1 cellular context compared by ENCODE assay signal in the genomic region with DNA sequence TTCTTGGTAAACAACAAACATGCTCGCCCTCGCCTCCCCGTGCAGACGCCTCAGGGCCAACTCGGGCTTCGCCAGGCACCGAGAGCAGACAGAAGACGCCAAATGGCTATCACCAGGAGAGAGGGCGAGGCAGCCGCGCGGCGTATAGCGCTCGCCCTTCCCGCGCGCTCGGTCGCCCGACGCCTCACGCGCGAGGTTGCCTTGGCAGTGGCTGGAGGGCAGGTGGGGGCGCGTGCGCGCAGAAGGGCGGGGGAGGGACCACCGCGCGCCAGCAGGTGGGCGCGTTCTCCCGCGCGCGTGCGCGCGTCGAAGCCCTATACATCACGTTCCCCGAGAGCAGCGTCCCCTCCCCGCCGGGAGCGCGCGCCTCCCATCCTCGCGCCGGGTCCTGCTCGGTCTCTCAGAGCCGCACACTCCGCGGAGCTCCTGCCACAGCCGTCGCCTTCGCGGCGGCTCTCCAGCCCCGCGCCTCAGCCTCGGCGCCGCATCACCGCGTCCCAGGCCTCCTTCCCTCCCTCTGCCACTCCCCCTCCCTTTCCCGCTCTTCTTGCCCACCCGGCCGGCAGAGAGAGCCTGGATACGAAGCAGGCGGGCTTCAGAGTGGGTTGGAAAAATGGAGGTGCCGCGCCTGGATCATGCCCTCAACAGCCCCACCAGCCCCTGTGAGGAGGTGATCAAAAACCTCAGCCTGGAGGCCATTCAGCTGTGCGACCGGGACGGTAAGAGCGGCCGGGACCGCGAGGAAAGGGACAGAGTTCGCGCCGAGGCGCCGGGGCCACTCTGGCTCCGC.
TF ChIP-seq lines count a peak whose summit lies in the region.

A gene (plus strand): TSS at position 403 of the 790 bp plus-strand sequence. CDS start 211 bp downstream, at position 614.

TF ChIP-seq in HepG2, 621 proteins besides CTCF, POLR2A, EP300 and RAD21 (continued from another document and continues in another):
- TF ChIP-seq, protein P1, sequence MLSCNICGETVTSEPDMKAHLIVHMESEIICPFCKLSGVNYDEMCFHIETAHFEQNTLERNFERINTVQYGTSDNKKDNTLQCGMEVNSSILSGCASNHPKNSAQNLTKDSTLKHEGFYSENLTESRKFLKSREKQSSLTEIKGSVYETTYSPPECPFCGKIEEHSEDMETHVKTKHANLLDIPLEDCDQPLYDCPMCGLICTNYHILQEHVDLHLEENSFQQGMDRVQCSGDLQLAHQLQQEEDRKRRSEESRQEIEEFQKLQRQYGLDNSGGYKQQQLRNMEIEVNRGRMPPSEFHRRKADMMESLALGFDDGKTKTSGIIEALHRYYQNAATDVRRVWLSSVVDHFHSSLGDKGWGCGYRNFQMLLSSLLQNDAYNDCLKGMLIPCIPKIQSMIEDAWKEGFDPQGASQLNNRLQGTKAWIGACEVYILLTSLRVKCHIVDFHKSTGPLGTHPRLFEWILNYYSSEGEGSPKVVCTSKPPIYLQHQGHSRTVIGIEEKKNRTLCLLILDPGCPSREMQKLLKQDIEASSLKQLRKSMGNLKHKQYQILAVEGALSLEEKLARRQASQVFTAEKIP (CRISPR knock-in tag; IDR thresholded peaks at IDR 0.05; ENCODE audit: borderline replicate concordance) = no peak
- TF ChIP-seq ZNF121 (CRISPR knock-in tag; IDR thresholded peaks at IDR 0.05) (no peak), ZMAT3 (CRISPR knock-in tag; conservative IDR thresholded peaks at IDR 0.05) (peak; percentile 76; the same call in 1 of the 2 replicates), ZNF703 (CRISPR knock-in tag; IDR thresholded peaks at IDR 0.05; ENCODE audit: borderline replicate concordance) (peak; percentile 71; the same call in 1 of the 2 replicates), HES4 (CRISPR knock-in tag; IDR thresholded peaks at IDR 0.05; ENCODE audit: borderline replicate concordance) (peak; percentile 82; the same call in 1 of the 2 replicates), ZBTB7A (CRISPR knock-in tag; IDR thresholded peaks at IDR 0.05) (peak; percentile 42; the same call in 1 of the 2 replicates), SAP130 (CRISPR knock-in tag; IDR thresholded peaks at IDR 0.05; ENCODE audit: low read depth) (peak; percentile 52), SIN3B (IDR thresholded peaks at IDR 0.05; ENCODE audit: low read length) (no peak), NFATC3 (CRISPR knock-in tag; IDR thresholded peaks at IDR 0.05) (0 out of 2 replicates have a peak, but pooled peaks have one; percentile 59), ZKSCAN8 (CRISPR knock-in tag; IDR thresholded peaks at IDR 0.05; ENCODE audit: borderline replicate concordance) (no peak), KLF12 (CRISPR knock-in tag; IDR thresholded peaks at IDR 0.05; ENCODE audit: borderline replicate concordance) (peak; percentile 81), CREM (IDR thresholded peaks at IDR 0.05) (no peak), CREM (CRISPR knock-in tag; IDR thresholded peaks at IDR 0.05) (no peak), ZMYM3 (CRISPR knock-in tag; IDR thresholded peaks at IDR 0.05) (no peak; the same call in 1 of the 2 replicates), CBFB (CRISPR knock-in tag; IDR thresholded peaks at IDR 0.05) (no peak), ZNF501 (CRISPR knock-in tag; IDR thresholded peaks at IDR 0.05) (0 out of 2 replicates have a peak, but pooled peaks have one; percentile 10), RFXAP (CRISPR knock-in tag; IDR thresholded peaks at IDR 0.05; ENCODE audit: borderline replicate concordance) (peak; percentile 68; the same call in 1 of the 2 replicates), ZNF674 (CRISPR knock-in tag; IDR thresholded peaks at IDR 0.05; ENCODE audit: low read depth) (0 out of 2 replicates have a peak, but pooled peaks have one; percentile 55), HDAC2 (CRISPR knock-in tag; IDR thresholded peaks at IDR 0.05) (peak; percentile 49), ZNF136 (CRISPR knock-in tag; IDR thresholded peaks at IDR 0.05; ENCODE audit: low read depth) (peak; percentile 12; the same call in 1 of the 2 replicates), NR2F1 (CRISPR knock-in tag; IDR thresholded peaks at IDR 0.05) (no peak), ATF7 (IDR thresholded peaks at IDR 0.05) (no peak), ATF7 (CRISPR knock-in tag; IDR thresholded peaks at IDR 0.05) (peak; percentile 29; the same call in 1 of the 2 replicates), FOXP1 (IDR thresholded peaks at IDR 0.05) (no peak), FOXP1 (CRISPR knock-in tag; IDR thresholded peaks at IDR 0.05) (0 out of 2 replicates have a peak, but pooled peaks have one; percentile 18), POLR2G (IDR thresholded peaks at IDR 0.05; ENCODE audit: low read depth, low read length) (peak; percentile 75), YY1 (IDR thresholded peaks at IDR 0.05; ENCODE audit: insufficient read depth, insufficient replicate concordance, low read depth, low read length) (peak; percentile 57), SRY (CRISPR knock-in tag; IDR thresholded peaks at IDR 0.05) (peak; percentile 92), FOXM1 (CRISPR knock-in tag; IDR thresholded peaks at IDR 0.05) (0 out of 2 replicates have a peak, but pooled peaks have one; percentile 66), ZNF546 (CRISPR knock-in tag; conservative IDR thresholded peaks at IDR 0.05) (no peak; the same call in 1 of the 2 replicates)
- TF ChIP-seq, protein P2, sequence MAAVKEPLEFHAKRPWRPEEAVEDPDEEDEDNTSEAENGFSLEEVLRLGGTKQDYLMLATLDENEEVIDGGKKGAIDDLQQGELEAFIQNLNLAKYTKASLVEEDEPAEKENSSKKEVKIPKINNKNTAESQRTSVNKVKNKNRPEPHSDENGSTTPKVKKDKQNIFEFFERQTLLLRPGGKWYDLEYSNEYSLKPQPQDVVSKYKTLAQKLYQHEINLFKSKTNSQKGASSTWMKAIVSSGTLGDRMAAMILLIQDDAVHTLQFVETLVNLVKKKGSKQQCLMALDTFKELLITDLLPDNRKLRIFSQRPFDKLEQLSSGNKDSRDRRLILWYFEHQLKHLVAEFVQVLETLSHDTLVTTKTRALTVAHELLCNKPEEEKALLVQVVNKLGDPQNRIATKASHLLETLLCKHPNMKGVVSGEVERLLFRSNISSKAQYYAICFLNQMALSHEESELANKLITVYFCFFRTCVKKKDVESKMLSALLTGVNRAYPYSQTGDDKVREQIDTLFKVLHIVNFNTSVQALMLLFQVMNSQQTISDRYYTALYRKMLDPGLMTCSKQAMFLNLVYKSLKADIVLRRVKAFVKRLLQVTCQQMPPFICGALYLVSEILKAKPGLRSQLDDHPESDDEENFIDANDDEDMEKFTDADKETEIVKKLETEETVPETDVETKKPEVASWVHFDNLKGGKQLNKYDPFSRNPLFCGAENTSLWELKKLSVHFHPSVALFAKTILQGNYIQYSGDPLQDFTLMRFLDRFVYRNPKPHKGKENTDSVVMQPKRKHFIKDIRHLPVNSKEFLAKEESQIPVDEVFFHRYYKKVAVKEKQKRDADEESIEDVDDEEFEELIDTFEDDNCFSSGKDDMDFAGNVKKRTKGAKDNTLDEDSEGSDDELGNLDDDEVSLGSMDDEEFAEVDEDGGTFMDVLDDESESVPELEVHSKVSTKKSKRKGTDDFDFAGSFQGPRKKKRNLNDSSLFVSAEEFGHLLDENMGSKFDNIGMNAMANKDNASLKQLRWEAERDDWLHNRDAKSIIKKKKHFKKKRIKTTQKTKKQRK (IDR thresholded peaks at IDR 0.05; ENCODE audit: low read length) = no peak
- TF ChIP-seq, protein P3, sequence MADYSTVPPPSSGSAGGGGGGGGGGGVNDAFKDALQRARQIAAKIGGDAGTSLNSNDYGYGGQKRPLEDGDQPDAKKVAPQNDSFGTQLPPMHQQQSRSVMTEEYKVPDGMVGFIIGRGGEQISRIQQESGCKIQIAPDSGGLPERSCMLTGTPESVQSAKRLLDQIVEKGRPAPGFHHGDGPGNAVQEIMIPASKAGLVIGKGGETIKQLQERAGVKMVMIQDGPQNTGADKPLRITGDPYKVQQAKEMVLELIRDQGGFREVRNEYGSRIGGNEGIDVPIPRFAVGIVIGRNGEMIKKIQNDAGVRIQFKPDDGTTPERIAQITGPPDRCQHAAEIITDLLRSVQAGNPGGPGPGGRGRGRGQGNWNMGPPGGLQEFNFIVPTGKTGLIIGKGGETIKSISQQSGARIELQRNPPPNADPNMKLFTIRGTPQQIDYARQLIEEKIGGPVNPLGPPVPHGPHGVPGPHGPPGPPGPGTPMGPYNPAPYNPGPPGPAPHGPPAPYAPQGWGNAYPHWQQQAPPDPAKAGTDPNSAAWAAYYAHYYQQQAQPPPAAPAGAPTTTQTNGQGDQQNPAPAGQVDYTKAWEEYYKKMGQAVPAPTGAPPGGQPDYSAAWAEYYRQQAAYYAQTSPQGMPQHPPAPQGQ (CRISPR knock-in tag; IDR thresholded peaks at IDR 0.05; ENCODE audit: borderline replicate concordance) = no peak
- TF ChIP-seq, protein P4, sequence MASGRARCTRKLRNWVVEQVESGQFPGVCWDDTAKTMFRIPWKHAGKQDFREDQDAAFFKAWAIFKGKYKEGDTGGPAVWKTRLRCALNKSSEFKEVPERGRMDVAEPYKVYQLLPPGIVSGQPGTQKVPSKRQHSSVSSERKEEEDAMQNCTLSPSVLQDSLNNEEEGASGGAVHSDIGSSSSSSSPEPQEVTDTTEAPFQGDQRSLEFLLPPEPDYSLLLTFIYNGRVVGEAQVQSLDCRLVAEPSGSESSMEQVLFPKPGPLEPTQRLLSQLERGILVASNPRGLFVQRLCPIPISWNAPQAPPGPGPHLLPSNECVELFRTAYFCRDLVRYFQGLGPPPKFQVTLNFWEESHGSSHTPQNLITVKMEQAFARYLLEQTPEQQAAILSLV (CRISPR knock-in tag; IDR thresholded peaks at IDR 0.05; ENCODE audit: borderline replicate concordance) = peak; percentile 76; the same call in 1 of the 2 replicates
- TF ChIP-seq, protein P5, sequence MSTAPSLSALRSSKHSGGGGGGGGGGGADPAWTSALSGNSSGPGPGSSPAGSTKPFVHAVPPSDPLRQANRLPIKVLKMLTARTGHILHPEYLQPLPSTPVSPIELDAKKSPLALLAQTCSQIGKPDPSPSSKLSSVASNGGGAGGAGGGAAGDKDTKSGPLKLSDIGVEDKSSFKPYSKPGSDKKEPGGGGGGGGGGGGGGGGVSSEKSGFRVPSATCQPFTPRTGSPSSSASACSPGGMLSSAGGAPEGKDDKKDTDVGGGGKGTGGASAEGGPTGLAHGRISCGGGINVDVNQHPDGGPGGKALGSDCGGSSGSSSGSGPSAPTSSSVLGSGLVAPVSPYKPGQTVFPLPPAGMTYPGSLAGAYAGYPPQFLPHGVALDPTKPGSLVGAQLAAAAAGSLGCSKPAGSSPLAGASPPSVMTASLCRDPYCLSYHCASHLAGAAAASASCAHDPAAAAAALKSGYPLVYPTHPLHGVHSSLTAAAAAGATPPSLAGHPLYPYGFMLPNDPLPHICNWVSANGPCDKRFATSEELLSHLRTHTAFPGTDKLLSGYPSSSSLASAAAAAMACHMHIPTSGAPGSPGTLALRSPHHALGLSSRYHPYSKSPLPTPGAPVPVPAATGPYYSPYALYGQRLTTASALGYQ (CRISPR knock-in tag; IDR thresholded peaks at IDR 0.05) = peak; percentile 6; the same call in 1 of the 2 replicates
- TF ChIP-seq, protein P6, sequence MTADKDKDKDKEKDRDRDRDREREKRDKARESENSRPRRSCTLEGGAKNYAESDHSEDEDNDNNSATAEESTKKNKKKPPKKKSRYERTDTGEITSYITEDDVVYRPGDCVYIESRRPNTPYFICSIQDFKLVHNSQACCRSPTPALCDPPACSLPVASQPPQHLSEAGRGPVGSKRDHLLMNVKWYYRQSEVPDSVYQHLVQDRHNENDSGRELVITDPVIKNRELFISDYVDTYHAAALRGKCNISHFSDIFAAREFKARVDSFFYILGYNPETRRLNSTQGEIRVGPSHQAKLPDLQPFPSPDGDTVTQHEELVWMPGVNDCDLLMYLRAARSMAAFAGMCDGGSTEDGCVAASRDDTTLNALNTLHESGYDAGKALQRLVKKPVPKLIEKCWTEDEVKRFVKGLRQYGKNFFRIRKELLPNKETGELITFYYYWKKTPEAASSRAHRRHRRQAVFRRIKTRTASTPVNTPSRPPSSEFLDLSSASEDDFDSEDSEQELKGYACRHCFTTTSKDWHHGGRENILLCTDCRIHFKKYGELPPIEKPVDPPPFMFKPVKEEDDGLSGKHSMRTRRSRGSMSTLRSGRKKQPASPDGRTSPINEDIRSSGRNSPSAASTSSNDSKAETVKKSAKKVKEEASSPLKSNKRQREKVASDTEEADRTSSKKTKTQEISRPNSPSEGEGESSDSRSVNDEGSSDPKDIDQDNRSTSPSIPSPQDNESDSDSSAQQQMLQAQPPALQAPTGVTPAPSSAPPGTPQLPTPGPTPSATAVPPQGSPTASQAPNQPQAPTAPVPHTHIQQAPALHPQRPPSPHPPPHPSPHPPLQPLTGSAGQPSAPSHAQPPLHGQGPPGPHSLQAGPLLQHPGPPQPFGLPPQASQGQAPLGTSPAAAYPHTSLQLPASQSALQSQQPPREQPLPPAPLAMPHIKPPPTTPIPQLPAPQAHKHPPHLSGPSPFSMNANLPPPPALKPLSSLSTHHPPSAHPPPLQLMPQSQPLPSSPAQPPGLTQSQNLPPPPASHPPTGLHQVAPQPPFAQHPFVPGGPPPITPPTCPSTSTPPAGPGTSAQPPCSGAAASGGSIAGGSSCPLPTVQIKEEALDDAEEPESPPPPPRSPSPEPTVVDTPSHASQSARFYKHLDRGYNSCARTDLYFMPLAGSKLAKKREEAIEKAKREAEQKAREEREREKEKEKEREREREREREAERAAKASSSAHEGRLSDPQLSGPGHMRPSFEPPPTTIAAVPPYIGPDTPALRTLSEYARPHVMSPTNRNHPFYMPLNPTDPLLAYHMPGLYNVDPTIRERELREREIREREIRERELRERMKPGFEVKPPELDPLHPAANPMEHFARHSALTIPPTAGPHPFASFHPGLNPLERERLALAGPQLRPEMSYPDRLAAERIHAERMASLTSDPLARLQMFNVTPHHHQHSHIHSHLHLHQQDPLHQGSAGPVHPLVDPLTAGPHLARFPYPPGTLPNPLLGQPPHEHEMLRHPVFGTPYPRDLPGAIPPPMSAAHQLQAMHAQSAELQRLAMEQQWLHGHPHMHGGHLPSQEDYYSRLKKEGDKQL (CRISPR knock-in tag; IDR thresholded peaks at IDR 0.05; ENCODE audit: low read depth) = 0 out of 2 replicates have a peak, but pooled peaks have one; percentile 27
- TF ChIP-seq, protein P7, sequence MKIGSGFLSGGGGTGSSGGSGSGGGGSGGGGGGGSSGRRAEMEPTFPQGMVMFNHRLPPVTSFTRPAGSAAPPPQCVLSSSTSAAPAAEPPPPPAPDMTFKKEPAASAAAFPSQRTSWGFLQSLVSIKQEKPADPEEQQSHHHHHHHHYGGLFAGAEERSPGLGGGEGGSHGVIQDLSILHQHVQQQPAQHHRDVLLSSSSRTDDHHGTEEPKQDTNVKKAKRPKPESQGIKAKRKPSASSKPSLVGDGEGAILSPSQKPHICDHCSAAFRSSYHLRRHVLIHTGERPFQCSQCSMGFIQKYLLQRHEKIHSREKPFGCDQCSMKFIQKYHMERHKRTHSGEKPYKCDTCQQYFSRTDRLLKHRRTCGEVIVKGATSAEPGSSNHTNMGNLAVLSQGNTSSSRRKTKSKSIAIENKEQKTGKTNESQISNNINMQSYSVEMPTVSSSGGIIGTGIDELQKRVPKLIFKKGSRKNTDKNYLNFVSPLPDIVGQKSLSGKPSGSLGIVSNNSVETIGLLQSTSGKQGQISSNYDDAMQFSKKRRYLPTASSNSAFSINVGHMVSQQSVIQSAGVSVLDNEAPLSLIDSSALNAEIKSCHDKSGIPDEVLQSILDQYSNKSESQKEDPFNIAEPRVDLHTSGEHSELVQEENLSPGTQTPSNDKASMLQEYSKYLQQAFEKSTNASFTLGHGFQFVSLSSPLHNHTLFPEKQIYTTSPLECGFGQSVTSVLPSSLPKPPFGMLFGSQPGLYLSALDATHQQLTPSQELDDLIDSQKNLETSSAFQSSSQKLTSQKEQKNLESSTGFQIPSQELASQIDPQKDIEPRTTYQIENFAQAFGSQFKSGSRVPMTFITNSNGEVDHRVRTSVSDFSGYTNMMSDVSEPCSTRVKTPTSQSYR (CRISPR knock-in tag; IDR thresholded peaks at IDR 0.05; ENCODE audit: borderline replicate concordance) = peak; percentile 90
- TF ChIP-seq, protein P8, sequence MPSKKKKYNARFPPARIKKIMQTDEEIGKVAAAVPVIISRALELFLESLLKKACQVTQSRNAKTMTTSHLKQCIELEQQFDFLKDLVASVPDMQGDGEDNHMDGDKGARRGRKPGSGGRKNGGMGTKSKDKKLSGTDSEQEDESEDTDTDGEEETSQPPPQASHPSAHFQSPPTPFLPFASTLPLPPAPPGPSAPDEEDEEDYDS (CRISPR knock-in tag; IDR thresholded peaks at IDR 0.05) = peak; percentile 57
